1 cellular context compared by ENCODE assay signal in the genomic region with DNA sequence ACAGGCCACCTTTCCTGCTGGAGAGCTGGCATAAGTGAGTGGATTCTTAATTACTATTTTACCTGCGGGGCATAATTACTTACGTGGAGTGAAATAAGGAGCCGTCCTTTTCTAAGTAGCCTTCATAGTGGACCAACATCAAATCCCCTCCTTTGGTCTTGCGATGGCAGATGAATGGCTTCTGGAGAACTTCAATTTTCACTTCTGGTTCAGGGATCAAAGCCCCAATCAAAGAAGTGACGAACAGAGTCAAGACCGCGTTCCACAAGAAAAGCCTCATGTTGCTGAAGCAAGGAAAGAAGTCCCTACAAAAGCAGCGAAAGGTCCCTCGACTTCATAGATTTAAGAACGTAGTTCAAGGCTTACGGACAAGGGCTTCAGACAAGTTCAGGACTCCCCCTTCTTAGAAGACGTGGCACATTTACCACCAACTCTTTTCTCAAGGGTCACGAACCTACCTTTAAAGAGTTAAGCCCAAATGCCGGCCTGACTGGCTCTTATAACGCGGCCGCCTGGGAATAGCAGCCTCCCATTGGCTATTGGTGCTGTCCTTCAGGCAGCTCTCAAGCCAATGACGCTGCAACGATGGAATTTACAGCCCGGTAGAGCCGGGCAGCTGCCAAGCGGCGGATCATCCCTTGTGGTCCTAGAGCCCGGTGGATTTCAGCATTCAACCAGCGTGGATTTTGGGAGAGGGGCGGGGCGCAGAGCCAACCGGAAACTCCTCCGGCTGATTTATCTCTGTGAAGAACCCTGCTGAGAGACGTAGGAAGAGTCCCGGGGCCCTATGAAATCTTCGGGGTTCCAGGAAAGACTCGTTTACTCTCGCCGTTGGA.
TF ChIP-seq lines count a peak whose summit lies in the region.

A gene with protein sequence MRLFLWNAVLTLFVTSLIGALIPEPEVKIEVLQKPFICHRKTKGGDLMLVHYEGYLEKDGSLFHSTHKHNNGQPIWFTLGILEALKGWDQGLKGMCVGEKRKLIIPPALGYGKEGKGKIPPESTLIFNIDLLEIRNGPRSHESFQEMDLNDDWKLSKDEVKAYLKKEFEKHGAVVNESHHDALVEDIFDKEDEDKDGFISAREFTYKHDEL (minus strand): TSS at position 474 of the 836 bp plus-strand sequence. CDS start 194 bp downstream, at position 280.

TF ChIP-seq in neural cell, 6 proteins besides CTCF, POLR2A, EP300 and RAD21 (continued from another document):
- TF ChIP-seq, protein P1, sequence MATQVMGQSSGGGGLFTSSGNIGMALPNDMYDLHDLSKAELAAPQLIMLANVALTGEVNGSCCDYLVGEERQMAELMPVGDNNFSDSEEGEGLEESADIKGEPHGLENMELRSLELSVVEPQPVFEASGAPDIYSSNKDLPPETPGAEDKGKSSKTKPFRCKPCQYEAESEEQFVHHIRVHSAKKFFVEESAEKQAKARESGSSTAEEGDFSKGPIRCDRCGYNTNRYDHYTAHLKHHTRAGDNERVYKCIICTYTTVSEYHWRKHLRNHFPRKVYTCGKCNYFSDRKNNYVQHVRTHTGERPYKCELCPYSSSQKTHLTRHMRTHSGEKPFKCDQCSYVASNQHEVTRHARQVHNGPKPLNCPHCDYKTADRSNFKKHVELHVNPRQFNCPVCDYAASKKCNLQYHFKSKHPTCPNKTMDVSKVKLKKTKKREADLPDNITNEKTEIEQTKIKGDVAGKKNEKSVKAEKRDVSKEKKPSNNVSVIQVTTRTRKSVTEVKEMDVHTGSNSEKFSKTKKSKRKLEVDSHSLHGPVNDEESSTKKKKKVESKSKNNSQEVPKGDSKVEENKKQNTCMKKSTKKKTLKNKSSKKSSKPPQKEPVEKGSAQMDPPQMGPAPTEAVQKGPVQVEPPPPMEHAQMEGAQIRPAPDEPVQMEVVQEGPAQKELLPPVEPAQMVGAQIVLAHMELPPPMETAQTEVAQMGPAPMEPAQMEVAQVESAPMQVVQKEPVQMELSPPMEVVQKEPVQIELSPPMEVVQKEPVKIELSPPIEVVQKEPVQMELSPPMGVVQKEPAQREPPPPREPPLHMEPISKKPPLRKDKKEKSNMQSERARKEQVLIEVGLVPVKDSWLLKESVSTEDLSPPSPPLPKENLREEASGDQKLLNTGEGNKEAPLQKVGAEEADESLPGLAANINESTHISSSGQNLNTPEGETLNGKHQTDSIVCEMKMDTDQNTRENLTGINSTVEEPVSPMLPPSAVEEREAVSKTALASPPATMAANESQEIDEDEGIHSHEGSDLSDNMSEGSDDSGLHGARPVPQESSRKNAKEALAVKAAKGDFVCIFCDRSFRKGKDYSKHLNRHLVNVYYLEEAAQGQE (IDR thresholded peaks at IDR 0.05; ENCODE audit: borderline replicate concordance): no peak
- peak; percentile 26 for TF ChIP-seq SMC3 (conservative IDR thresholded peaks at IDR 0.05; ENCODE audit: poor library complexity)
- TF ChIP-seq POLR2AphosphoS5 (IDR thresholded peaks at IDR 0.05): no peak
- no peak for TF ChIP-seq TAF1 (IDR thresholded peaks at IDR 0.05; ENCODE audit: low read depth)
- TF ChIP-seq EZH2 (IDR thresholded peaks at IDR 0.05; ENCODE audit: borderline replicate concordance, insufficient read depth, low read length, poor library complexity, severe bottlenecking): no peak
